13 cellular contexts compared by ENCODE assay signal in the genomic region with DNA sequence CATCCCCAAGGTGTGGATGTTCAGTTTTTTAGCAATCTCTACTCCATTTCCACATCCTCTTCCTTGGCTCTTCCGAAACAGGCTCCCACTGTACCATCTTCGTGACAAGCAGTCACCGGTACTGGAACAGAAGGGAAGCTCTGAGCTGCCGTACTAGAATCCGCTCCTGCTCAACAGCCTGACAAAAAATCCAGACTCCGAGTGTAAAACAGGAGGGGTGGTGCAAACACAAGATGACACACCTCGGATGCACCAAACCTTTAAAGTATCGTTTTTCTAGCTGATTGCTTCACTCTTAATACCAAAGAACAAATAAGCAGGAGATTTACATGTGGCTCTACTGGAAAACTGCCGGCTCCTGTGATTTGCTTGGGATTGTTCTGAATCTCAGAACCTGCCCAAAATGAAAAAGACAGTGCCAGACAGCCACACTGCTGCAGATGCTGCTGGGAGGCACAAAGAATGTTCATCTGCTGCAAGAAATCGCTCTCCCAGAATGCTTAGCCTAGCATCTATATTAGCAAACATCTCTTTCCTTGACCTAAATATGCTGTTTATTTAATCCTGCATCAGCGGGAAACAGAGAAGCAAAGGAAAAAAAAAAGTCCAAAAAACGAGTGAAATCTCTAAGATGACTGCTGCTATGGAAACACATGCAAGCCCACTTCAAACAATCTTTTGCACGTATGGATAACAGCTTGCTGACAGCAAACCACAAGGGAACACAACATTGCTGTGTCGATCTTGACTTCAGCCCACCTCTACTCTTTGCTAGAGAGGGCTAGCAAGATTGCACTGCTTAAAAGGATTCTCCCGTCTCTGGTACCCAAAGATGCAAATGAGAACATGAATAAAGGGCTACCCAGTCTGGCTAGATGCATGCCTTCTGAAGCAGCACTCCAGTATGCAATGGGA. TPM values are rescaled to one million over a fixed set of nuclear protein-coding genes. Genes with fewer than 3 reads are reported as not detected.
DNase-seq lines count a peak whose midpoint lies in the region; ATAC-seq, FAIRE-seq and TF ChIP-seq lines count a peak whose summit lies in the region.
"Had no signal": no experiment of that assay in that cellular context is flagged by ENCODE, and none has a peak within 500 bp of the region (broad histone marks: within the 10 kb centered on the region; RNA-seq: fewer than 3 reads in every experiment).

No MANE protein-coding gene starts in this region.

- DNase-seq in D721Med (ENCODE audit: insufficient read length, low spot score) (no peak), T-cell (peak in 12 of 34 experiments; percentile 10 to 59 (median 24)), epithelial cell of esophagus (ENCODE audit: low read depth) (peak; percentile 44), sciatic nerve (ENCODE audit: low spot score) (no peak), NCI-H510A treated with DMSO at 0.1 percent for 48 hours (lab: John Stamatoyannopoulos, UW) (no peak), right atrium auricular region (ENCODE audit: low spot score) (no peak)
- DNase-seq: activated effector memory CD4-positive, alpha-beta T cell treated with anti-CD3 and anti-CD28 coated beads, Interleukin-2, amount 50 U/mL, for 16 hours; body of pancreas; MM.1S; NCI-H2081 treated with DMSO at 0.1 percent for 48 hours had no signal

- H3K36me3 Mint-ChIP-seq in T-cell = peaks cover 7% of the 10 kb centered on the region

- H3K4me1 Mint-ChIP-seq in T-cell = peaks cover 74 to 78% (median 75%) of the 10 kb centered on the region in 3 donors

- H3K27me3 Mint-ChIP-seq in T-cell = no peaks in the 10 kb centered on the region

- FAIRE-seq in D721Med (lab: Jason Lieb, UNC) = peak; percentile 35
- FAIRE-seq: TTC549 had no signal

- no peaks in the 10 kb centered on the region for H3K36me3 ChIP-seq in right atrium auricular region

- peak; percentile 45 to 97 (median 66) for ATAC-seq in T-cell (replicated peaks in 1 of 4)
- ATAC-seq in sciatic nerve = peak; percentile 28
- no peak for ATAC-seq in GM21723 (IDR thresholded peaks at IDR 0.05; ENCODE audit: unreplicated experiment)
- ATAC-seq: body of pancreas had no signal

- H3K27me3 ChIP-seq in right atrium auricular region = no peaks in the 10 kb centered on the region
- H3K27me3 ChIP-seq: body of pancreas had no signal

- POLR2A ChIA-PET in T-cell (lab: Charles Lee) = no interaction called here

- H3K4me3 Mint-ChIP-seq in T-cell = peak overlapping the region in 1 of 3 donors; percentile 62

- peaks cover 0 to 14% of the 10 kb centered on the region in 2 donors for H3K4me1 ChIP-seq in right atrium auricular region
- H3K4me1 ChIP-seq: body of pancreas, parathyroid adenoma had no signal

- H3K9me3 ChIP-seq in right atrium auricular region = no peaks in the 10 kb centered on the region
- H3K9me3 ChIP-seq: body of pancreas had no signal

- TF ChIP-seq CTCF in D721Med (IDR thresholded peaks at IDR 0.05; ENCODE audit: insufficient read depth, missing control alignments) (no peak), epithelial cell of esophagus (IDR thresholded peaks at IDR 0.05; ENCODE audit: insufficient read depth, low read depth, low read length, missing control alignments) (no peak), right atrium auricular region (IDR thresholded peaks at IDR 0.05) (no peak)

- H3K27ac ChIP-seq in right atrium auricular region = no peak overlapping the region
- H3K27ac ChIP-seq: body of pancreas, parathyroid adenoma had no signal

- intact Hi-C loops in sciatic nerve (cut with DNase I) = no loop called here

- no peak overlapping the region for H3K4me3 ChIP-seq in epithelial cell of esophagus (ENCODE audit: low read length)
- no peak overlapping the region for H3K4me3 ChIP-seq in right atrium auricular region
- H3K4me3 ChIP-seq: body of pancreas had no signal

- CTCF ChIA-PET in T-cell (lab: Charles Lee) = interaction anchor here in 1 of 2 donors (0.6 kb wide), 1 partner anchor 17 kb away, joined by 3 read pairs; no protein-coding TSS in a partner anchor

- no peaks in the 10 kb centered on the region for H3K9me3 Mint-ChIP-seq in T-cell

- peak overlapping the region in 1 of 2 donors; percentile 54 for H3K27ac Mint-ChIP-seq in T-cell

RNA-seq across cellular contexts. Expression of gene DOCK9, which starts 38.0 kb away (rescaled TPM):
- total RNA-seq in T-cell = 100 to 1,000 TPM in 4 of 5 donors, 10 to 100 TPM in 1; 96.2 to 170 (median 162) TPM
- total RNA-seq in sciatic nerve = 204 TPM
- 10 to 100 TPM; 79.6 to 80.5 TPM for total RNA-seq in right atrium auricular region
